In genomic region chr10:110612629-110613028, GRCh38 we compare ENCODE assay signal across 19 cellular contexts. TPM values are rescaled to one million over a fixed set of nuclear protein-coding genes. Genes with fewer than 3 reads are reported as not detected.
"Had no signal": no experiment of that assay in that cellular context is flagged by ENCODE, and none has a peak within 500 bp of the region (broad histone marks: within the 10 kb centered on the region; RNA-seq: fewer than 3 reads in every experiment).

No MANE protein-coding gene starts in this region.

- ATAC-seq: body of pancreas, left lung, natural killer cell, right cardiac atrium had no signal

- H3K27me3 Mint-ChIP-seq: activated CD4-positive, alpha-beta T cell treated with anti-CD3 and anti-CD28 coated beads, Interleukin-2, amount 10 ng/mL, durations not matched to agents 7 days and 5 days had no signal

- H3K4me3 ChIP-seq: adrenal gland, body of pancreas, esophagus squamous epithelium, left lung, lung, neural progenitor cell, stomach, tibial artery had no signal

- H3K36me3 ChIP-seq: adrenal gland, esophagus squamous epithelium, neural progenitor cell, stomach, tibial artery had no signal

- H2AFZ ChIP-seq: neural progenitor cell had no signal

- DNase-seq: activated CD4-positive, alpha-beta T cell treated with anti-CD3 and anti-CD28 coated beads, Interleukin-2, amount 10 ng/mL, durations not matched to agents 7 days and 5 days; activated CD4-positive, CD25-positive, alpha-beta regulatory T cell treated with anti-CD3 and anti-CD28 coated beads, Interleukin-2, amount 50 U/mL, for 72 hours; activated gamma-delta T cell treated with Interleukin-2 at 50 U/mL for 16 hours; adrenal gland; aorta; body of pancreas; dermis blood vessel endothelial cell; effector CD8-positive, alpha-beta T cell; esophagus squamous epithelium; glutamatergic neuron; left lung; mesendoderm; natural killer cell; stomach; tibial artery had no signal

- H3K27ac ChIP-seq: adrenal gland, body of pancreas, epithelial cell of prostate, esophagus squamous epithelium, left lung, neural progenitor cell, stomach, tibial artery had no signal

- H3K36me3 Mint-ChIP-seq: natural killer cell, neural progenitor cell had no signal

- H3K9ac ChIP-seq: neural progenitor cell had no signal

- H3K4me3 Mint-ChIP-seq: activated CD4-positive, alpha-beta T cell treated with anti-CD3 and anti-CD28 coated beads, Interleukin-2, amount 10 ng/mL, durations not matched to agents 7 days and 5 days; natural killer cell; neural progenitor cell had no signal

- H3K4me1 ChIP-seq: adrenal gland, body of pancreas, esophagus squamous epithelium, left lung, tibial artery had no signal

- H3K9me3 ChIP-seq: adrenal gland, body of pancreas, esophagus squamous epithelium, left lung, stomach, tibial artery had no signal

- H3K9me3 Mint-ChIP-seq: activated CD4-positive, alpha-beta T cell treated with anti-CD3 and anti-CD28 coated beads, Interleukin-2, amount 10 ng/mL, durations not matched to agents 7 days and 5 days; natural killer cell; neural progenitor cell had no signal

- H3K27ac Mint-ChIP-seq: activated CD4-positive, alpha-beta T cell treated with anti-CD3 and anti-CD28 coated beads, Interleukin-2, amount 10 ng/mL, durations not matched to agents 7 days and 5 days; natural killer cell; neural progenitor cell had no signal

- H3K4me2 ChIP-seq: neural progenitor cell had no signal

- H3K27me3 ChIP-seq: adrenal gland, body of pancreas, left lung, neural progenitor cell, stomach, tibial artery had no signal

RNA-seq across cellular contexts. Expression of gene RBM20, which starts 31.5 kb away (rescaled TPM):
- total RNA-seq: activated CD4-positive, alpha-beta T cell treated with anti-CD3 and anti-CD28 coated beads, Interleukin-2, amount 10 ng/mL, durations not matched to agents 7 days and 5 days had no signal
